Comparison of ENCODE assay signal across 17 cellular contexts in the genomic region with DNA sequence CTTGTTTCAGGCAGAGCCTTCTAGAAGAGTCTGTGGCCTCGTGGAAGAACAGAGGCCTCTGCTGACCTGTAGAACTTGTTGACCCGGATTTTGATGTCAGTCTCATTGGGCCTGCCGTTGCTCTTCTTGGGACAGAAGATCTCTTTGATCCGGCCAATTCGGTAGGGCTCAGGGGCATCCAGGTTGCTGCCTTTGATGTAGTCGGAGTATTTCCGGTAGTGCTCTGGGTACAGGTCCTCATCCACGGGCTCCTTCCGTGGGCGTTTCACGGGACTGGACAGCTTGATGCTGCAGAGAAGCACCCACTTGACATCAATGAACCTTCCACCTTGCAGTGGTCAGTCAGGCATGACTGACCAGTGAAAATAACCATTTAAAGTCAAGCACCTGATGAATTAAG. TPM values are rescaled to one million over a fixed set of nuclear protein-coding genes. Genes with fewer than 3 reads are reported as not detected.
DNase-seq lines count a peak whose midpoint lies in the region; ATAC-seq, FAIRE-seq and TF ChIP-seq lines count a peak whose summit lies in the region.
"Had no signal": no experiment of that assay in that cellular context is flagged by ENCODE, and none has a peak within 500 bp of the region (broad histone marks: within the 10 kb centered on the region; RNA-seq: fewer than 3 reads in every experiment).

No MANE protein-coding gene starts in this region.

- CTCF ChIA-PET in activated naive CD4-positive, alpha-beta T cell treated with anti-CD3 and anti-CD28 coated beads, Interleukin-2, amount 10 ng/mL, durations not matched to agents 7 days and 5 days (lab: Charles Lee) = interaction anchor here (0.6 to 2.9 kb wide), 6 partner anchors 11 to 115 kb away, joined by 3 to 8 read pairs (median 4); no protein-coding TSS in a partner anchor

- H3K27me3 Mint-ChIP-seq in T-helper 1 cell treated with Interleukin-12 subunit alpha and Interleukin-12 subunit beta and Interleukin-4 antibody, amounts not matched to agents 30 μg/mL and 1 μg/mL, for 36 hours (ENCODE audit: low read depth) = no peaks in the 10 kb centered on the region
- no peaks in the 10 kb centered on the region for H3K27me3 Mint-ChIP-seq in activated naive CD4-positive, alpha-beta T cell treated with anti-CD3 and anti-CD28 coated beads, Interleukin-2, amount 10 ng/mL, durations not matched to agents 7 days and 5 days

- H3K4me3 ChIP-seq in left lung = no peak overlapping the region

- peaks cover 0 to 5% of the 10 kb centered on the region in 2 donors for H3K4me1 ChIP-seq in left lung

- FAIRE-seq in D721Med (lab: Jason Lieb, UNC) = no peak
- FAIRE-seq: bronchial epithelial cell, H1, urothelium cell line had no signal

- peaks cover 47% of the 10 kb centered on the region for H3K36me3 Mint-ChIP-seq in T-helper 1 cell treated with Interleukin-12 subunit alpha and Interleukin-12 subunit beta and Interleukin-4 antibody, amounts not matched to agents 30 μg/mL and 1 μg/mL, for 36 hours (ENCODE audit: low read depth)
- peaks cover 72% of the 10 kb centered on the region for H3K36me3 Mint-ChIP-seq in activated naive CD4-positive, alpha-beta T cell treated with anti-CD3 and anti-CD28 coated beads, Interleukin-2, amount 10 ng/mL, durations not matched to agents 7 days and 5 days

- peaks cover 0 to 100% of the 10 kb centered on the region in 2 donors for H3K36me3 ChIP-seq in left lung

- H3K27me3 ChIP-seq in left lung = no peaks in the 10 kb centered on the region

- no peaks in the 10 kb centered on the region for H3K9me3 ChIP-seq in left lung

- ATAC-seq in left lung = no peak
- ATAC-seq: Right ventricle myocardium inferior had no signal

- intact Hi-C loops in left lung (cut with DNase I) = no loop called here

- TF ChIP-seq CTCF in D721Med (IDR thresholded peaks at IDR 0.05; ENCODE audit: insufficient read depth, missing control alignments) (no peak), left lung (IDR thresholded peaks at IDR 0.05) (no peak)

- H3K4me1 Mint-ChIP-seq in T-helper 1 cell treated with Interleukin-12 subunit alpha and Interleukin-12 subunit beta and Interleukin-4 antibody, amounts not matched to agents 30 μg/mL and 1 μg/mL, for 36 hours (ENCODE audit: low read depth) = peaks cover 19% of the 10 kb centered on the region
- peaks cover 52% of the 10 kb centered on the region for H3K4me1 Mint-ChIP-seq in activated naive CD4-positive, alpha-beta T cell treated with anti-CD3 and anti-CD28 coated beads, Interleukin-2, amount 10 ng/mL, durations not matched to agents 7 days and 5 days

- DNase-seq in T-helper 1 cell = no peak
- peak; percentile 2 for DNase-seq in D721Med (ENCODE audit: insufficient read length, low spot score)
- DNase-seq in activated naive CD4-positive, alpha-beta T cell treated with anti-CD3 and anti-CD28 coated beads, Interleukin-2, amount 10 ng/mL, durations not matched to agents 7 days and 5 days = peak; percentile 32
- DNase-seq in left lung = no peak
- DNase-seq in stimulated activated naive CD4-positive, alpha-beta T cell (lab: John Stamatoyannopoulos, UW) = no peak
- no peak for DNase-seq in NCI-H1694 treated with DMSO at 0.1 percent for 48 hours (lab: John Stamatoyannopoulos, UW)
- no peak for DNase-seq in DMS53 (lab: John Stamatoyannopoulos, UW)
- DNase-seq: erythroblast, NCI-H524 treated with DMSO at 0.1 percent for 48 hours, WERI-Rb-1 had no signal

- peak overlapping the region; percentile 20 to 68 for H3K27ac ChIP-seq in left lung
- H3K27ac ChIP-seq: 22Rv1, WERI-Rb-1 had no signal

- peak overlapping the region; percentile 74 for H3K27ac Mint-ChIP-seq in T-helper 1 cell treated with Interleukin-12 subunit alpha and Interleukin-12 subunit beta and Interleukin-4 antibody, amounts not matched to agents 30 μg/mL and 1 μg/mL, for 36 hours
- peak overlapping the region; percentile 100 for H3K27ac Mint-ChIP-seq in activated naive CD4-positive, alpha-beta T cell treated with anti-CD3 and anti-CD28 coated beads, Interleukin-2, amount 10 ng/mL, durations not matched to agents 7 days and 5 days

- H3K9me3 Mint-ChIP-seq in T-helper 1 cell treated with Interleukin-12 subunit alpha and Interleukin-12 subunit beta and Interleukin-4 antibody, amounts not matched to agents 30 μg/mL and 1 μg/mL, for 36 hours = no peaks in the 10 kb centered on the region
- no peaks in the 10 kb centered on the region for H3K9me3 Mint-ChIP-seq in activated naive CD4-positive, alpha-beta T cell treated with anti-CD3 and anti-CD28 coated beads, Interleukin-2, amount 10 ng/mL, durations not matched to agents 7 days and 5 days

- no peak overlapping the region for H3K4me3 Mint-ChIP-seq in T-helper 1 cell treated with Interleukin-12 subunit alpha and Interleukin-12 subunit beta and Interleukin-4 antibody, amounts not matched to agents 30 μg/mL and 1 μg/mL, for 36 hours
- peak overlapping the region; percentile 43 for H3K4me3 Mint-ChIP-seq in activated naive CD4-positive, alpha-beta T cell treated with anti-CD3 and anti-CD28 coated beads, Interleukin-2, amount 10 ng/mL, durations not matched to agents 7 days and 5 days

RNA-seq across cellular contexts. Expression of a gene that starts 24.0 kb away (rescaled TPM):
- 100 to 1,000 TPM; 162 to 166 TPM for total RNA-seq in left lung

RNA-seq across cellular contexts. Expression of a gene that starts 32.2 kb away (rescaled TPM):
- total RNA-seq in left lung = 10 to 100 TPM in 1 of 2 donors, 1 to 10 TPM in 1; 8.4 to 24.4 TPM

RNA-seq across cellular contexts. Expression of a gene that starts 37.5 kb away (rescaled TPM):
- 10 to 100 TPM; 23.4 to 49.8 TPM for total RNA-seq in left lung

RNA-seq across cellular contexts. Expression of a gene that starts 41.2 kb away (rescaled TPM):
- under 1 TPM; 0.38 to 0.68 TPM for total RNA-seq in left lung
- total RNA-seq: H1, posterior vena cava, Right ventricle myocardium inferior had no signal

RNA-seq across cellular contexts. Expression of a gene that starts 51.1 kb away (rescaled TPM):
- total RNA-seq in left lung = 100 to 1,000 TPM in 1 of 2 donors, 10 to 100 TPM in 1; 65.1 to 141 TPM

Comparison
In these comparisons a context has a peak if more than half of its experiments do, and no peak if none do; other contexts are left out.
1. DNase-seq: peak in D721Med (single experiment) and activated naive CD4-positive, alpha-beta T cell treated with anti-CD3 and anti-CD28 coated beads, Interleukin-2, amount 10 ng/mL, durations not matched to agents 7 days and 5 days (single experiment); none in T-helper 1 cell (0 of 5), left lung (0 of 2), stimulated activated naive CD4-positive, alpha-beta T cell (0 of 6), NCI-H1694 treated with DMSO at 0.1 percent for 48 hours (single experiment) and DMS53 (single experiment).